ENCODE assay signal across 29 cellular contexts in the genomic region with DNA sequence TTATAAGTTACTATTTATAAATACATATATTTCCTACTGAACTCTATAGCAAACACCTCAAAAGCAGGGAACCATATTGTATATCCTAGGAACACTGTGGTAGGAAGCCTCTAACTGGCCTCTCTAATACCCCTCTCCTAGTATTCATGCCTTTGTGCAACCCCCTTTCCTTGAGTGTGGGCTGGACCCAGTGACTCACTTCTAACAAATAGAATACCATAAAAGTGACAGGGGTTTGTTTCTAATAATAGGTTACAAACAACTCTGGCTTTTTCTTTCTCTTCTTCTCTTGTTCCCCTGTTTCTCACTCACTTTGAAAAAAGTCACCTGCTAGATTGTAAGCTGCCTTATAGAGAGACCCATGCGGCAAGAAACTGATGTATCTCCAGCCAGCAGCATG. TPM values are rescaled to one million over a fixed set of nuclear protein-coding genes. Genes with fewer than 3 reads are reported as not detected.
DNase-seq lines count a peak whose midpoint lies in the region; ATAC-seq, FAIRE-seq and TF ChIP-seq lines count a peak whose summit lies in the region.
"Had no signal": no experiment of that assay in that cellular context is flagged by ENCODE, and none has a peak within 500 bp of the region (broad histone marks: within the 10 kb centered on the region; RNA-seq: fewer than 3 reads in every experiment).

No MANE protein-coding gene starts in this region.

- intact Hi-C loops in Calu3 (cut with micrococcal nuclease; ENCODE audit: unreplicated experiment) (no loop called here), GM12878 (cut with micrococcal nuclease; ENCODE audit: unreplicated experiment) (no loop called here), left lung (cut with DNase I) (no loop called here), mammary epithelial cell (cut with micrococcal nuclease) (no loop called here)

- CTCF ChIA-PET in Calu3 (lab: Charles Lee) (interaction anchor here (0.8 to 1.5 kb wide), 2 partner anchors 17 to 96 kb away, joined by 3 read pairs; no protein-coding TSS in a partner anchor), GM12878 (lab: Yijun Ruan, JAX) (interaction anchor here (0.7 to 1.3 kb wide), 5 partner anchors 8 to 70 kb away, joined by 3 to 4 read pairs (median 3); no protein-coding TSS in a partner anchor), mammary epithelial cell (lab: Charles Lee; ENCODE audit: low non-redundant PET) (no interaction called here)

- DNase-seq in Calu3, result no peak
- peak; percentile 39 for DNase-seq in LHCN-M2 (ENCODE audit: low read depth)
- DNase-seq in GM12878 (ENCODE audit: low read depth, low spot score), result no peak
- DNase-seq in left lung, result no peak
- DNase-seq in NCI-H82 (lab: John Stamatoyannopoulos, UW), result no peak
- no peak for DNase-seq in mammary epithelial cell
- DNase-seq: activated CD4-positive, alpha-beta memory T cell treated with anti-CD3 and anti-CD28 coated beads, Interleukin-2, amount 10 ng/mL, durations not matched to agents 7 days and 5 days; BE2C; colonic mucosa; DMS79 treated with DMSO at 0.1 percent for 48 hours; endodermal cell; H9; kidney; lower lobe of right lung; NCI-H1105; NCI-H2029 treated with DMSO at 0.1 percent for 48 hours; NCI-H226; NCI-H748 treated with DMSO at 0.1 percent for 48 hours; SHP77; T-cell had no signal

- no peaks in the 10 kb centered on the region for H3K36me3 ChIP-seq in GM12878 (ENCODE audit: control insufficient read depth in 2 of 2, insufficient read depth in 2 of 2, low read length in 1 of 2)
- no peaks in the 10 kb centered on the region for H3K36me3 ChIP-seq in left lung
- H3K36me3 ChIP-seq in mammary epithelial cell (ENCODE audit: insufficient read depth, low read length), result no peaks in the 10 kb centered on the region
- H3K36me3 ChIP-seq: BE2C, colonic mucosa, lower lobe of right lung had no signal

- H3K36me3 Mint-ChIP-seq in Calu3 (ENCODE audit: insufficient read depth, unreplicated experiment), result no peaks in the 10 kb centered on the region
- H3K36me3 Mint-ChIP-seq: activated naive CD8-positive, alpha-beta T cell; brain; stimulated activated memory B cell treated with anti-CD40 and anti-IgM and Interleukin-4, amounts not matched to agents 10 μg/mL and 1 μg/mL and 100 μg/mL, for 72 hours; T-cell had no signal

- no peak for TF ChIP-seq POLR2A in GM12878 (IDR thresholded peaks at IDR 0.05; ENCODE audit: low read depth, low read length)

- in situ Hi-C loops in GM12878 (cut with MboI), result no loop called here
- in situ Hi-C loops in mammary epithelial cell (cut with MboI; ENCODE audit: low sequenced_read_pairs in 2 of 2), result no loop called here

- FAIRE-seq in GM12878 (lab: Jason Lieb, UNC), result no peak
- FAIRE-seq: A549, GM12892, HepG2 had no signal

- no peak overlapping the region for H3K4me2 ChIP-seq in GM12878 (ENCODE audit: control insufficient read depth, insufficient read depth)
- no peak overlapping the region for H3K4me2 ChIP-seq in mammary epithelial cell (ENCODE audit: insufficient read depth, low read depth, low read length)
- H3K4me2 ChIP-seq: A549 had no signal

- BruUV-seq in Calu3 (replicated peaks; lab: Mats Ljungman, UMichigan) (no TSS peak), GM12878 (replicated peaks; lab: Mats Ljungman, UMichigan) (no TSS peak), mammary epithelial cell (replicated peaks; lab: Mats Ljungman, UMichigan) (no TSS peak)

- peak overlapping the region; percentile 5 for H3K27ac Mint-ChIP-seq in Calu3 (ENCODE audit: unreplicated experiment)
- H3K27ac Mint-ChIP-seq: activated CD4-positive, alpha-beta memory T cell treated with anti-CD3 and anti-CD28 coated beads, Interleukin-2, amount 10 ng/mL, durations not matched to agents 7 days and 5 days; activated naive CD8-positive, alpha-beta T cell; brain; endodermal cell; H9; stimulated activated memory B cell treated with anti-CD40 and anti-IgM and Interleukin-4, amounts not matched to agents 10 μg/mL and 1 μg/mL and 100 μg/mL, for 72 hours; T-cell had no signal

- H3K9me3 ChIP-seq in GM12878 (replicated peaks; ENCODE audit: control insufficient read depth, insufficient read depth, low read length) (peaks cover 11% of the 10 kb centered on the region; the same call in 2 of the 3 replicates), left lung (no peaks in the 10 kb centered on the region), mammary epithelial cell (replicated peaks; ENCODE audit: insufficient read depth, low read length) (no peaks in the 10 kb centered on the region)
- H3K9me3 ChIP-seq: A549, BE2C, colonic mucosa, lower lobe of right lung had no signal

- peaks cover 23% of the 10 kb centered on the region for H3K4me1 Mint-ChIP-seq in Calu3 (ENCODE audit: low read depth, unreplicated experiment)
- H3K4me1 Mint-ChIP-seq: activated CD4-positive, alpha-beta memory T cell treated with anti-CD3 and anti-CD28 coated beads, Interleukin-2, amount 10 ng/mL, durations not matched to agents 7 days and 5 days; brain; T-cell had no signal

- H3K4me1 ChIP-seq in GM12878 (ENCODE audit: control insufficient read depth, insufficient read depth, low read length) (peaks cover 17% of the 10 kb centered on the region), left lung (no peaks in the 10 kb centered on the region), mammary epithelial cell (ENCODE audit: insufficient read depth, low read length) (no peaks in the 10 kb centered on the region)
- H3K4me1 ChIP-seq: A549, BE2C, colonic mucosa, lower lobe of right lung had no signal

- H3K4me3 ChIP-seq in GM12878 (no peak overlapping the region), left lung (no peak overlapping the region), mammary epithelial cell (replicated peaks in 1 of 3; ENCODE audit: insufficient read depth in 1 of 3, low read depth in 2 of 3, low read length in 3 of 3) (no peak overlapping the region)
- H3K4me3 ChIP-seq: A549, colonic mucosa, lower lobe of right lung had no signal

- no peak for TF ChIP-seq EP300 in GM12878 (IDR thresholded peaks at IDR 0.05; ENCODE audit: borderline replicate concordance in 1 of 2, control insufficient read depth in 1 of 2, low read depth in 2 of 2, low read length in 2 of 2)

- RAD21 ChIA-PET in GM12878 (lab: Charles Lee; ENCODE audit: unreplicated experiment), result interaction anchor here (0.8 to 2.7 kb wide), 8 partner anchors 8 to 560 kb away, joined by 3 to 12 read pairs (median 3); a partner anchor contains a TSS

- TF ChIP-seq CTCF in Calu3 (IDR thresholded peaks at IDR 0.05; ENCODE audit: unreplicated experiment) (no peak), GM12878 (IDR thresholded peaks at IDR 0.05 in 2 of 3, conservative IDR thresholded peaks at IDR 0.05 in 1 of 3; ENCODE audit: control insufficient read depth in 2 of 3, extremely low read depth in 1 of 3, insufficient read depth in 1 of 3, low read depth in 3 of 3, low read length in 3 of 3) (no peak), left lung (IDR thresholded peaks at IDR 0.05) (no peak), mammary epithelial cell (conservative IDR thresholded peaks at IDR 0.05 in 1 of 2, IDR thresholded peaks at IDR 0.05 in 1 of 2; ENCODE audit: extremely low read depth in 1 of 2, insufficient read depth in 1 of 2, low read depth in 1 of 2, low read length in 2 of 2) (no peak)

- H3K4me3 Mint-ChIP-seq in Calu3 (ENCODE audit: low read depth, unreplicated experiment), result no peak overlapping the region
- H3K4me3 Mint-ChIP-seq: activated CD4-positive, alpha-beta memory T cell treated with anti-CD3 and anti-CD28 coated beads, Interleukin-2, amount 10 ng/mL, durations not matched to agents 7 days and 5 days; activated naive CD8-positive, alpha-beta T cell; brain; endodermal cell; H9; stimulated activated memory B cell treated with anti-CD40 and anti-IgM and Interleukin-4, amounts not matched to agents 10 μg/mL and 1 μg/mL and 100 μg/mL, for 72 hours; T-cell had no signal

- no peaks in the 10 kb centered on the region for H3K27me3 ChIP-seq in GM12878 (replicated peaks in 1 of 2; ENCODE audit: control insufficient read depth in 2 of 2, insufficient read depth in 2 of 2, low read length in 1 of 2)
- H3K27me3 ChIP-seq in left lung, result no peaks in the 10 kb centered on the region
- no peaks in the 10 kb centered on the region for H3K27me3 ChIP-seq in mammary epithelial cell (ENCODE audit: insufficient read depth, low read length)
- H3K27me3 ChIP-seq: BE2C, colonic mucosa had no signal

- POLR2A ChIA-PET in GM12878 (lab: Charles Lee), result interaction anchor here (0.6 to 1.8 kb wide), 3 partner anchors 27 to 296 kb away, joined by 3 to 5 read pairs (median 3); no protein-coding TSS in a partner anchor

- peak; percentile 29 for ATAC-seq in GM12878
- ATAC-seq in left lung, result peak; percentile 39
- ATAC-seq in HG02938 (IDR thresholded peaks at IDR 0.05; ENCODE audit: unreplicated experiment), result no peak
- ATAC-seq in GM19035 (IDR thresholded peaks at IDR 0.05; ENCODE audit: unreplicated experiment), result no peak
- ATAC-seq: A549; activated CD4-positive, CD25-positive, alpha-beta regulatory T cell treated with anti-CD3 and anti-CD28 coated beads, Interleukin-2, amount 50 U/mL, for 24 hours; HepG2; lower lobe of right lung; stimulated activated memory B cell treated with anti-CD40 and anti-IgM and Interleukin-4, amounts not matched to agents 10 μg/mL and 1 μg/mL and 100 μg/mL, for 72 hours; T-cell had no signal

- H3K79me2 ChIP-seq in GM12878 (ENCODE audit: control insufficient read depth, insufficient read depth, low read length) (no peaks in the 10 kb centered on the region), mammary epithelial cell (ENCODE audit: insufficient read depth, low read length) (no peaks in the 10 kb centered on the region)

- no peak overlapping the region for H3K27ac ChIP-seq in GM12878 (ENCODE audit: control insufficient read depth, insufficient read depth)
- no peak overlapping the region for H3K27ac ChIP-seq in left lung
- no peak overlapping the region for H3K27ac ChIP-seq in mammary epithelial cell (ENCODE audit: insufficient read depth, low read depth, low read length)
- H3K27ac ChIP-seq: A549, colonic mucosa, lower lobe of right lung had no signal

- H3K9ac ChIP-seq in GM12878 (ENCODE audit: control insufficient read depth, insufficient read depth, low read length) (no peak overlapping the region), mammary epithelial cell (ENCODE audit: insufficient read depth, low read length) (no peak overlapping the region)

- dilution Hi-C loops in mammary epithelial cell (cut with HindIII; ENCODE audit: low sequenced_read_pairs), result no loop called here

- SMC1A ChIA-PET in GM12878 (lab: Charles Lee; ENCODE audit: uncharacterized antibody, unreplicated experiment), result interaction anchor here (0.9 to 3.6 kb wide), 10 partner anchors 8 to 121 kb away, joined by 3 to 21 read pairs (median 4); no protein-coding TSS in a partner anchor

- 93% methylated on average over 1 of the region's 1 CpG for WGBS in GM12878 (ENCODE audit: insufficient coverage, insufficient replicate concordance, low lambda C conversion rate, missing lambda C conversion rate)
- 92% methylated on average over 1 of the region's 1 CpG for WGBS in mammary epithelial cell (ENCODE audit: low coverage, missing lambda C conversion rate)

- H3K9me3 Mint-ChIP-seq in Calu3 (ENCODE audit: low read depth, unreplicated experiment), result peaks cover 1% of the 10 kb centered on the region
- H3K9me3 Mint-ChIP-seq: activated CD4-positive, alpha-beta memory T cell treated with anti-CD3 and anti-CD28 coated beads, Interleukin-2, amount 10 ng/mL, durations not matched to agents 7 days and 5 days; endodermal cell; H9; stimulated activated memory B cell treated with anti-CD40 and anti-IgM and Interleukin-4, amounts not matched to agents 10 μg/mL and 1 μg/mL and 100 μg/mL, for 72 hours; T-cell had no signal

- H3K27me3 Mint-ChIP-seq in Calu3 (ENCODE audit: unreplicated experiment), result no peaks in the 10 kb centered on the region
- H3K27me3 Mint-ChIP-seq: activated CD4-positive, alpha-beta memory T cell treated with anti-CD3 and anti-CD28 coated beads, Interleukin-2, amount 10 ng/mL, durations not matched to agents 7 days and 5 days; brain; stimulated activated memory B cell treated with anti-CD40 and anti-IgM and Interleukin-4, amounts not matched to agents 10 μg/mL and 1 μg/mL and 100 μg/mL, for 72 hours; T-cell had no signal

- no peak overlapping the region; the same call in 1 of the 2 replicates for H2AFZ ChIP-seq in GM12878 (ENCODE audit: control insufficient read depth, low read depth, low read length)
- H2AFZ ChIP-seq in mammary epithelial cell (ENCODE audit: low read depth, low read length), result no peak overlapping the region

- no peak for TF ChIP-seq RAD21 in GM12878 (IDR thresholded peaks at IDR 0.05; ENCODE audit: insufficient read depth, low read depth, low read length)

- H4K20me1 ChIP-seq in GM12878 (ENCODE audit: control insufficient read depth, insufficient read depth), result no peaks in the 10 kb centered on the region
- no peaks in the 10 kb centered on the region for H4K20me1 ChIP-seq in mammary epithelial cell (ENCODE audit: insufficient read depth, low read length)

RNA-seq across cellular contexts. Expression of a gene that starts 51.6 kb away (rescaled TPM):
- total RNA-seq in Calu3 (2022) (190 and 199 TPM in 2 replicates), LHCN-M2 (2014; rRNA removed) (0.06 and 0.11 TPM in 2 replicates), GM12878 (2014; rRNA removed) (23.7 and 31.0 TPM in 2 replicates), GM12878 (2014; rRNA removed; fragmentation: Illumina TruSeq; extraction: Trizol) (47.7 and 47.8 TPM in 2 replicates), GM12878 (2021) (26.6 and 27.6 TPM in 2 replicates), left lung (10 to 100 TPM; 28.5 to 36.2 TPM), mammary epithelial cell (1 to 10 TPM; 3.0 to 3.2 TPM)
- 0.01 TPM for polyA plus RNA-seq in LHCN-M2 (2012)
- 593 and 645 TPM in 2 replicates for total RNA-seq in GM12878 (2013; cell fraction: nucleolus; rRNA removed)
- 2.0 TPM for polyA plus RNA-seq in GM12878 (2011; ENCODE audit: low read depth)
- polyA plus RNA-seq in GM12878 (2011; rRNA removed) (61.1 and 99.6 TPM in 2 replicates), GM12878 (2014; fragmentation: Illumina TruSeq; extraction: Trizol) (14.4 and 16.0 TPM in 2 replicates), GM12878 (2014; fragmentation: Nextera tagmentation; extraction: Ambion mirVana) (10 to 100 TPM in 1 of 2 experiments, 1 to 10 TPM in 1; 6.0 to 10.9 TPM), GM12878 (2014; rRNA removed) (6.5 and 8.0 TPM in 2 replicates), GM12878 (2016; fragmentation: Nextera tagmentation; extraction: Ambion mirVana) (10 to 100 TPM in 1 of 2 experiments, 1 to 10 TPM in 1; 9.0 to 11.0 TPM), mammary epithelial cell (0.51 TPM)
- polyA plus RNA-seq in GM12878 (2011; cell fraction: cytosol; rRNA removed), result 20.5 and 20.6 TPM in 2 replicates
- 47.9 and 49.9 TPM in 2 replicates for polyA plus RNA-seq in GM12878 (2011; cell fraction: nucleus; rRNA removed)
- polyA plus RNA-seq in GM12878 (2012), result 2.8 and 4.0 TPM in 2 replicates
- polyA minus RNA-seq in GM12878 (2011; rRNA and poly(A)+ RNA removed), result 172 and 187 TPM in 2 replicates
- 79.0 and 99.2 TPM in 2 replicates for polyA minus RNA-seq in GM12878 (2011; cell fraction: cytosol; rRNA and poly(A)+ RNA removed)
- 139 and 207 TPM in 2 replicates for polyA minus RNA-seq in GM12878 (2011; cell fraction: nucleus; rRNA and poly(A)+ RNA removed)
- polyA minus RNA-seq in mammary epithelial cell, result not detected
- polyA plus RNA-seq: HepG2 had no signal

Comparison
In these comparisons a context has a peak if more than half of its experiments do, and no peak if none do; other contexts are left out.
1. ATAC-seq: peak in GM12878 (single experiment) and left lung (single experiment); none in HG02938 (single experiment) and GM19035 (single experiment).
2. RNA of a gene that starts 51.6 kb away (total RNA-seq): 190 to 199 TPM in Calu3, 28.5 to 36.2 TPM in left lung and 23.7 to 645 TPM in GM12878; 3.0 to 3.2 TPM in mammary epithelial cell and 0.06 to 0.11 TPM in LHCN-M2; every median in the first group is over 4 times any median in the second.